12 cellular contexts compared by ENCODE assay signal in the genomic region with DNA sequence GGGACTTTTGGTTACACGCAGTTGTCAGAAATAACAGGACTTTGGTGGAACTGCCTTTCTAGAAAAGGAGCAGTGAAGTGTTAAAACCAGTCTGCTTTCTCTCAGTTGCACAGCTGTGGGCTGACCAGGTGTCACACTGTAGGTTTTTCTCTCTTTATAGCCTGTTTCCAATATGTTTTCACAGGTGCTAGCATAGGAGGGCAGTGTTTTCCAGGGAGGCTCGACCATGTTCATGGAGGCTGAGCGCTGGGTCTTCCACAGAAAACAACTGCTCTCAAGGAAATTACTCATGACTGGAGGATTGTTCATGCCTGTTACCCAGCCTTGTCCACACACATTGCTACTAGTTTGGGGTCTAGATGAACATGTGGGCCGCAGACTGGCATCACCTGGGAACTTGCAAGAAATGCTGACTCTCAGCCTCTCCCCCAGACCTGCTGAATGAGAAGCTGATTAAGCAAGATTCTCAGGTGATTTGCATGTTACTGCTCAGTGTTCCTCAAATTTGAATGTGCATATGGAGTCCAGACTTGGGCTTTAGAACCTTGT.
DNase-seq lines count a peak whose midpoint lies in the region; ATAC-seq and TF ChIP-seq lines count a peak whose summit lies in the region.
"Had no signal": no experiment of that assay in that cellular context is flagged by ENCODE, and none has a peak within 500 bp of the region (broad histone marks: within the 10 kb centered on the region; RNA-seq: fewer than 3 reads in every experiment).

No MANE protein-coding gene starts in this region.

- TF ChIP-seq CTCF in mucosa of descending colon (IDR thresholded peaks at IDR 0.05) (no peak), lower lobe of right lung (IDR thresholded peaks at IDR 0.05) (no peak), type B pancreatic cell (conservative IDR thresholded peaks at IDR 0.05) (no peak)

- H3K4me1 Mint-ChIP-seq in type B pancreatic cell (ENCODE audit: unreplicated experiment) = peaks cover 15% of the 10 kb centered on the region

- H3K4me3 Mint-ChIP-seq in type B pancreatic cell = no peak overlapping the region
- H3K4me3 Mint-ChIP-seq: WTC11 had no signal

- ATAC-seq in GM18909 (IDR thresholded peaks at IDR 0.05; ENCODE audit: poor library complexity, unreplicated experiment) (peak; percentile 73), GM21723 (IDR thresholded peaks at IDR 0.05; ENCODE audit: unreplicated experiment) (peak; percentile 74), HG03342 (IDR thresholded peaks at IDR 0.05; ENCODE audit: unreplicated experiment) (peak; percentile 68), mucosa of descending colon (peak; percentile 31), lower lobe of right lung (no peak)
- ATAC-seq: WTC11 had no signal

- peaks cover 6% of the 10 kb centered on the region for H3K36me3 Mint-ChIP-seq in type B pancreatic cell
- H3K36me3 Mint-ChIP-seq: WTC11 had no signal

- no peaks in the 10 kb centered on the region for H3K27me3 Mint-ChIP-seq in type B pancreatic cell

- H3K9me3 ChIP-seq in mucosa of descending colon (no peaks in the 10 kb centered on the region), lower lobe of right lung (no peaks in the 10 kb centered on the region)
- H3K9me3 ChIP-seq: adrenal gland, spleen had no signal

- DNase-seq in mucosa of descending colon (no peak), NCI-H1092 (lab: John Stamatoyannopoulos, UW) (no peak), lower lobe of right lung (no peak), cerebellar cortex (ENCODE audit: low spot score) (no peak), type B pancreatic cell (ENCODE audit: extremely low spot score, unreplicated experiment) (no peak)
- DNase-seq: adrenal gland, KBM-7, spleen had no signal

- H3K4me1 ChIP-seq in mucosa of descending colon (ENCODE audit: low read depth) (no peaks in the 10 kb centered on the region), lower lobe of right lung (peaks cover 22% of the 10 kb centered on the region)

- H3K27me3 ChIP-seq in lower lobe of right lung (ENCODE audit: low read depth) = no peaks in the 10 kb centered on the region
- H3K27me3 ChIP-seq: adrenal gland, spleen had no signal

- H3K9me3 Mint-ChIP-seq in type B pancreatic cell = no peaks in the 10 kb centered on the region
- H3K9me3 Mint-ChIP-seq: WTC11 had no signal

- no peak overlapping the region for H3K4me3 ChIP-seq in mucosa of descending colon
- no peak overlapping the region for H3K4me3 ChIP-seq in lower lobe of right lung
- H3K4me3 ChIP-seq: adrenal gland, spleen had no signal

- H3K27ac ChIP-seq in lower lobe of right lung = no peak overlapping the region
- H3K27ac ChIP-seq: adrenal gland had no signal

- H3K36me3 ChIP-seq in mucosa of descending colon (ENCODE audit: low read depth) (no peaks in the 10 kb centered on the region), lower lobe of right lung (no peaks in the 10 kb centered on the region)
- H3K36me3 ChIP-seq: adrenal gland, spleen had no signal

- no peak overlapping the region for H3K27ac Mint-ChIP-seq in type B pancreatic cell
- H3K27ac Mint-ChIP-seq: WTC11 had no signal

- intact Hi-C loops in mucosa of descending colon (cut with DNase I, micrococcal nuclease) = no loop called here
- intact Hi-C loops in lower lobe of right lung (cut with DNase I) = no loop called here

Comparison
In these comparisons a context has a peak if more than half of its experiments do, and no peak if none do; other contexts are left out.
1. ATAC-seq: peak in GM18909 (single experiment), GM21723 (single experiment), HG03342 (single experiment) and mucosa of descending colon (single experiment); none in lower lobe of right lung (0 of 2).